ENCODE assay signal across 8 cellular contexts in genomic region chr15:63048986-63049665, GRCh38. TPM values are rescaled to one million over a fixed set of nuclear protein-coding genes. Genes with fewer than 3 reads are reported as not detected.
DNase-seq lines count a peak whose midpoint lies in the region; ATAC-seq and TF ChIP-seq lines count a peak whose summit lies in the region.

No MANE protein-coding gene starts in this region.

- H3K27me3 Mint-ChIP-seq in GM23338 (ENCODE audit: insufficient read depth, low read depth, poor library complexity) (peaks cover 37% of the 10 kb centered on the region), nephron (ENCODE audit: low read depth) (no peaks in the 10 kb centered on the region)
- H3K27me3 Mint-ChIP-seq in activated T-helper 17 cell treated with anti-CD3 and anti-CD28 coated beads, Interleukin-2, amount 50 U/mL, for 72 hours = peaks cover 34% of the 10 kb centered on the region

- H3K36me3 Mint-ChIP-seq in GM23338 (ENCODE audit: low read depth) = peaks cover 80% of the 10 kb centered on the region
- no peaks in the 10 kb centered on the region for H3K36me3 Mint-ChIP-seq in activated T-helper 17 cell treated with anti-CD3 and anti-CD28 coated beads, Interleukin-2, amount 50 U/mL, for 72 hours (ENCODE audit: low read depth)
- peaks cover 41% of the 10 kb centered on the region for H3K36me3 Mint-ChIP-seq in nephron (ENCODE audit: low read depth)

- WGBS in urinary bladder = 5% methylated on average over 26 of the region's 26 CpGs

- H3K4me1 Mint-ChIP-seq in GM23338 (peaks cover 82% of the 10 kb centered on the region), nephron (peaks cover 88% of the 10 kb centered on the region)
- H3K4me1 Mint-ChIP-seq in activated T-helper 17 cell treated with anti-CD3 and anti-CD28 coated beads, Interleukin-2, amount 50 U/mL, for 72 hours = peaks cover 11% of the 10 kb centered on the region

- H3K9me2 ChIP-seq in GM23338 (ENCODE audit: insufficient read depth) = no peaks in the 10 kb centered on the region

- peaks cover 54% of the 10 kb centered on the region for H3K4me1 ChIP-seq in GM23338 (ENCODE audit: insufficient read depth)
- H3K4me1 ChIP-seq in NT2/D1 (ENCODE audit: insufficient read depth, insufficient read length) = peaks cover 10% of the 10 kb centered on the region
- H3K4me1 ChIP-seq in urinary bladder (ENCODE audit: insufficient read depth) = no peaks in the 10 kb centered on the region

- DNase-seq in AG09309 (ENCODE audit: low read depth) (no peak), GM23338 (ENCODE audit: low spot score) (peak; percentile 51), NT2/D1 (ENCODE audit: low read depth, low spot score) (no peak), fibroblast of villous mesenchyme (ENCODE audit: low read depth) (peak; percentile 58)

- peak overlapping the region; percentile 85 for H3K4me3 Mint-ChIP-seq in GM23338
- peak overlapping the region; percentile 94 for H3K4me3 Mint-ChIP-seq in activated T-helper 17 cell treated with anti-CD3 and anti-CD28 coated beads, Interleukin-2, amount 50 U/mL, for 72 hours
- peak overlapping the region; percentile 91 to 96 (median 95) for H3K4me3 Mint-ChIP-seq in nephron

- peak overlapping the region; percentile 79 for H3K4me2 ChIP-seq in GM23338

- peak; percentile 3 for ATAC-seq in GM23338
- peak; percentile 6 for ATAC-seq in activated T-helper 17 cell treated with anti-CD3 and anti-CD28 coated beads, Interleukin-2, amount 50 U/mL, for 72 hours (replicated peaks)
- no peak for ATAC-seq in GM19023 (IDR thresholded peaks at IDR 0.05; ENCODE audit: unreplicated experiment)

- H3K27ac Mint-ChIP-seq in GM23338 (peak overlapping the region; percentile 64; the same call in 1 of the 2 replicates), nephron (peak overlapping the region; percentile 80 to 95 (median 89))
- peak overlapping the region; percentile 88 for H3K27ac Mint-ChIP-seq in activated T-helper 17 cell treated with anti-CD3 and anti-CD28 coated beads, Interleukin-2, amount 50 U/mL, for 72 hours

- H3K36me3 ChIP-seq in GM23338 (ENCODE audit: insufficient read depth) (peaks cover 18% of the 10 kb centered on the region; the same call in 1 of the 2 replicates), NT2/D1 (ENCODE audit: insufficient read depth, insufficient read length, low read length) (peaks cover 86% of the 10 kb centered on the region), urinary bladder (ENCODE audit: insufficient read depth) (no peaks in the 10 kb centered on the region)

- H3K79me2 ChIP-seq in GM23338 (replicated peaks; ENCODE audit: insufficient read depth) = peaks cover 57% of the 10 kb centered on the region

- H3K4me3 ChIP-seq in AG09309 (ENCODE audit: control insufficient read depth, low read depth, low read length) (peak overlapping the region; percentile 52), GM23338 (peak overlapping the region; percentile 85), NT2/D1 (ENCODE audit: insufficient read length, low read depth) (peak overlapping the region; percentile 57), fibroblast of villous mesenchyme (ENCODE audit: low read depth, low read length) (peak overlapping the region; percentile 82), urinary bladder (ENCODE audit: low read depth, low read length) (peak overlapping the region; percentile 83)

- no peaks in the 10 kb centered on the region for H3K27me3 ChIP-seq in GM23338 (ENCODE audit: insufficient read depth)
- H3K27me3 ChIP-seq in NT2/D1 (ENCODE audit: insufficient read depth, insufficient read length) = no peaks in the 10 kb centered on the region

- TF ChIP-seq CTCF in AG09309 (IDR thresholded peaks at IDR 0.05; ENCODE audit: control insufficient read depth, insufficient read depth, low read depth, low read length, missing control alignments) (no peak), GM23338 (conservative IDR thresholded peaks at IDR 0.05; ENCODE audit: low read depth in 2 of 2) (no peak), fibroblast of villous mesenchyme (IDR thresholded peaks at IDR 0.05; ENCODE audit: insufficient read depth, low read depth, low read length) (no peak), nephron (IDR thresholded peaks at IDR 0.05; ENCODE audit: unreplicated experiment in 3 of 3) (no peak)

- peaks cover 24% of the 10 kb centered on the region; the same call in 1 of the 2 replicates for H4K20me1 ChIP-seq in GM23338 (replicated peaks; ENCODE audit: insufficient read depth)

- peaks cover 18% of the 10 kb centered on the region for H3F3A ChIP-seq in GM23338 (replicated peaks; ENCODE audit: low read depth)

- no peak overlapping the region for H2AFZ ChIP-seq in GM23338

- no peaks in the 10 kb centered on the region for H3K9me3 ChIP-seq in NT2/D1 (ENCODE audit: insufficient read depth, low read length)

- H3K9me3 Mint-ChIP-seq in GM23338 (no peaks in the 10 kb centered on the region), nephron (no peaks in the 10 kb centered on the region)
- H3K9me3 Mint-ChIP-seq in activated T-helper 17 cell treated with anti-CD3 and anti-CD28 coated beads, Interleukin-2, amount 50 U/mL, for 72 hours = no peaks in the 10 kb centered on the region

- H3K27ac ChIP-seq in GM23338 (ENCODE audit: low read depth) = peak overlapping the region; percentile 66
- H3K27ac ChIP-seq in urinary bladder (ENCODE audit: low read depth) = peak overlapping the region; percentile 92

- peak overlapping the region; percentile 76 for H3K9ac ChIP-seq in NT2/D1 (ENCODE audit: insufficient read length, low read depth)

TF ChIP-seq in GM23338, 12 proteins besides CTCF, POLR2A, EP300 and RAD21 (continues in another document):
- TF ChIP-seq EZH2phosphoT487 (IDR thresholded peaks at IDR 0.05; ENCODE audit: unreplicated experiment) = no peak
- no peak for TF ChIP-seq POLR2AphosphoS5 (IDR thresholded peaks at IDR 0.05; ENCODE audit: low read depth)
- TF ChIP-seq ZNF462 (CRISPR knock-in tag; IDR thresholded peaks at IDR 0.05) = no peak
- no peak for TF ChIP-seq STAT1 (IDR thresholded peaks at IDR 0.05; ENCODE audit: unreplicated experiment)
- no peak for TF ChIP-seq ZNF331 (CRISPR knock-in tag; IDR thresholded peaks at IDR 0.05; ENCODE audit: low read depth)
- no peak for TF ChIP-seq CREB1 (CRISPR knock-in tag; IDR thresholded peaks at IDR 0.05; ENCODE audit: low read depth)

RNA-seq across cellular contexts. Expression of gene TPM1, which starts 6.6 kb away (rescaled TPM):
- total RNA-seq in GM23338 (2014; rRNA removed; shearing (Covaris generic)) = 412 and 449 TPM in 2 replicates
- polyA plus RNA-seq in GM23338 (2016; fragmentation: Nextera tagmentation; extraction: Ambion mirVana) (913 and 929 TPM in 2 replicates), urinary bladder (3,649 TPM)
- 1 to 10 TPM; 3.0 to 9.7 TPM for total RNA-seq in activated T-helper 17 cell treated with anti-CD3 and anti-CD28 coated beads, Interleukin-2, amount 50 U/mL, for 72 hours
- total RNA-seq in fibroblast of villous mesenchyme (2,255 and 2,551 TPM in 2 replicates), urinary bladder (1,685 TPM)

Comparison
In these comparisons a context has a peak if more than half of its experiments do, and no peak if none do; other contexts are left out.
1. DNase-seq: peak in GM23338 (single experiment) and fibroblast of villous mesenchyme (single experiment); none in AG09309 (single experiment) and NT2/D1 (single experiment).
2. RNA of gene TPM1, which starts 6.6 kb away (total RNA-seq): 2,255 to 2,551 TPM in fibroblast of villous mesenchyme, 1,685 TPM in urinary bladder (single experiment) and 412 to 449 TPM in GM23338; 3.0 to 9.7 TPM in activated T-helper 17 cell treated with anti-CD3 and anti-CD28 coated beads, Interleukin-2, amount 50 U/mL, for 72 hours; every median in the first group is over 10 times any median in the second.
3. Peak in every context shown above with its lines, with median percentiles within 50 percentile points of each other: H3K4me3 ChIP-seq, H3K27ac Mint-ChIP-seq and H3K4me3 Mint-ChIP-seq.